In genomic region chr13:37959284-37959683, GRCh38 we compare ENCODE assay signal across 25 cellular contexts.
"Had no signal": no experiment of that assay in that cellular context is flagged by ENCODE, and none has a peak within 500 bp of the region (broad histone marks: within the 10 kb centered on the region; RNA-seq: fewer than 3 reads in every experiment).

No MANE protein-coding gene starts in this region.

- H3K27ac Mint-ChIP-seq: activated B cell treated with CpG ODN at 0.5 μM for 24 hours; activated CD4-positive, alpha-beta T cell treated with anti-CD3 and anti-CD28 coated beads for 36 hours; activated naive CD8-positive, alpha-beta T cell; natural killer cell treated with Interleukin-12 subunit alpha and Interleukin-12 subunit beta and Interleukin-15 and Interleukin-18, amount 100 ng/mL, for 72 hours had no signal

- H3K4me3 Mint-ChIP-seq: activated B cell treated with CpG ODN at 0.5 μM for 24 hours; activated CD4-positive, alpha-beta T cell treated with anti-CD3 and anti-CD28 coated beads for 36 hours; activated naive CD8-positive, alpha-beta T cell; natural killer cell treated with Interleukin-12 subunit alpha and Interleukin-12 subunit beta and Interleukin-15 and Interleukin-18, amount 100 ng/mL, for 72 hours had no signal

- H3K27me3 Mint-ChIP-seq: activated B cell treated with CpG ODN at 0.5 μM for 24 hours; activated CD4-positive, alpha-beta T cell treated with anti-CD3 and anti-CD28 coated beads for 36 hours; activated naive CD8-positive, alpha-beta T cell; natural killer cell treated with Interleukin-12 subunit alpha and Interleukin-12 subunit beta and Interleukin-15 and Interleukin-18, amount 100 ng/mL, for 72 hours had no signal

- DNase-seq: activated B cell treated with CpG ODN at 0.5 μM for 24 hours; activated CD4-positive, alpha-beta T cell treated with anti-CD3 and anti-CD28 coated beads for 36 hours; activated effector memory CD4-positive, alpha-beta T cell treated with Interleukin-2 at 50 U/mL for 16 hours; activated naive CD4-positive, alpha-beta T cell treated with Interleukin-2 at 50 U/mL for 16 hours; activated T-cell treated with anti-CD3 and anti-CD28 coated beads for 4 hours; adrenal gland; aorta; body of pancreas; cerebellar nuclear complex; colonic mucosa; effector CD8-positive, alpha-beta T cell; hippocampal formation; left lung; lower lobe of right lung; mucosa of descending colon; posterior cingulate gyrus; right cardiac atrium; stimulated activated CD4-positive, alpha-beta T cell treated with anti-CD3 and anti-CD28 coated beads, Interleukin-15, amount 100 ng/mL, for 24 hours; stimulated activated CD4-positive, alpha-beta T cell treated with anti-CD3 and anti-CD28 coated beads, Interleukin-2, amount 100 ng/mL, for 24 hours; stimulated activated naive CD4-positive, alpha-beta T cell; tibial artery; upper lobe of right lung had no signal

- ATAC-seq: activated CD4-positive, alpha-beta T cell treated with anti-CD3 and anti-CD28 coated beads for 36 hours; body of pancreas; gastroesophageal sphincter; left lung; lower lobe of right lung; mucosa of descending colon; natural killer cell treated with Interleukin-12 subunit alpha and Interleukin-12 subunit beta and Interleukin-15 and Interleukin-18, amount 100 ng/mL, for 72 hours; right cardiac atrium; upper lobe of right lung had no signal

- H3K4me1 Mint-ChIP-seq: activated B cell treated with CpG ODN at 0.5 μM for 24 hours; activated CD4-positive, alpha-beta T cell treated with anti-CD3 and anti-CD28 coated beads for 36 hours had no signal

- H3K36me3 Mint-ChIP-seq: activated naive CD8-positive, alpha-beta T cell; natural killer cell treated with Interleukin-12 subunit alpha and Interleukin-12 subunit beta and Interleukin-15 and Interleukin-18, amount 100 ng/mL, for 72 hours had no signal
